13 cellular contexts compared by ENCODE assay signal in genomic region chr1:165773324-165773965, GRCh38. TPM values are rescaled to one million over a fixed set of nuclear protein-coding genes. Genes with fewer than 3 reads are reported as not detected.
A peak's percentile ranks its signal among the peaks of the same experiment; 100 is the strongest.
DNase-seq lines count a peak whose midpoint lies in the region; ATAC-seq and TF ChIP-seq lines count a peak whose summit lies in the region.
"Had no signal": no experiment of that assay in that cellular context is flagged by ENCODE, and none has a peak within 500 bp of the region (broad histone marks: within the 10 kb centered on the region; RNA-seq: fewer than 3 reads in every experiment).

No MANE protein-coding gene starts in this region.

- H3K4me3 ChIP-seq in Panc1 (ENCODE audit: low read depth in 2 of 2, low read length in 2 of 2): no peak overlapping the region
- H3K4me3 ChIP-seq in epithelial cell of esophagus (ENCODE audit: low read length): no peak overlapping the region
- H3K4me3 ChIP-seq in dorsolateral prefrontal cortex: no peak overlapping the region
- no peak overlapping the region for H3K4me3 ChIP-seq in uterus
- H3K4me3 ChIP-seq: cardiac muscle cell, thyroid gland had no signal

- POLR2A ChIA-PET in Panc1 (lab: Charles Lee): no interaction called here

- in situ Hi-C loops in Panc1 (cut with HindIII; ENCODE audit: low pct_unique_long_range_greater_than_20kb, low sequenced_read_pairs): no loop called here

- no peak for TF ChIP-seq POLR2A in uterus (IDR thresholded peaks at IDR 0.05)

- DNase-seq in GM03348 (ENCODE audit: low spot score) (peak; percentile 63), Panc1 (ENCODE audit: low read depth, low spot score) (peak; percentile 90), epithelial cell of esophagus (ENCODE audit: low read depth) (peak; percentile 94), osteocyte (ENCODE audit: extremely low spot score, unreplicated experiment) (no peak), dorsolateral prefrontal cortex (no peak), NCI-H774 (lab: John Stamatoyannopoulos, UW) (no peak), uterus (no peak)
- DNase-seq: activated T-cell treated with anti-CD3 and anti-CD28 coated beads, Interleukin-2, amount 50 U/mL, for 1 hour; DMS 273 treated with DMSO at 0.1 percent for 48 hours; KG1; thyroid gland had no signal

- H3K36me3 ChIP-seq in Panc1 (ENCODE audit: control insufficient read depth, insufficient read depth, low read length): peaks cover 9% of the 10 kb centered on the region
- no peaks in the 10 kb centered on the region for H3K36me3 ChIP-seq in uterus
- H3K36me3 ChIP-seq: cardiac muscle cell had no signal

- H3K9me3 ChIP-seq in Panc1 (ENCODE audit: control insufficient read depth, insufficient read depth, low read depth, low read length) (no peaks in the 10 kb centered on the region), uterus (no peaks in the 10 kb centered on the region)
- H3K9me3 ChIP-seq: thyroid gland had no signal

- intact Hi-C loops in Panc1 (cut with micrococcal nuclease; ENCODE audit: unreplicated experiment): no loop called here
- intact Hi-C loops in dorsolateral prefrontal cortex (cut with DNase I): no loop called here
- intact Hi-C loops in uterus (cut with DNase I; ENCODE audit: low total_unique reads): no loop called here

- peaks cover 34% of the 10 kb centered on the region for H3K4me1 Mint-ChIP-seq in osteocyte (ENCODE audit: unreplicated experiment)

- CTCF ChIA-PET in Panc1 (lab: Charles Lee): no interaction called here

- peaks cover 6% of the 10 kb centered on the region for H3K36me3 Mint-ChIP-seq in osteocyte (ENCODE audit: unreplicated experiment)

- no peaks in the 10 kb centered on the region for H3K27me3 Mint-ChIP-seq in osteocyte (ENCODE audit: unreplicated experiment)

- ATAC-seq in Panc1: peak; percentile 75
- ATAC-seq in GM18519 (IDR thresholded peaks at IDR 0.05; ENCODE audit: low FRiP score, unreplicated experiment): no peak

- peak overlapping the region; percentile 54 for H3K27ac Mint-ChIP-seq in osteocyte (ENCODE audit: unreplicated experiment)

- no peaks in the 10 kb centered on the region for H3K9me3 Mint-ChIP-seq in osteocyte (ENCODE audit: unreplicated experiment)

- H3K4me3 Mint-ChIP-seq in osteocyte (ENCODE audit: unreplicated experiment): no peak overlapping the region

- H3K27ac ChIP-seq in Panc1 (ENCODE audit: low read length): peak overlapping the region; percentile 65
- H3K27ac ChIP-seq in dorsolateral prefrontal cortex: no peak overlapping the region
- H3K27ac ChIP-seq in uterus: no peak overlapping the region
- H3K27ac ChIP-seq: cardiac muscle cell, thyroid gland had no signal

- TF ChIP-seq CTCF in Panc1 (IDR thresholded peaks at IDR 0.05): no peak
- TF ChIP-seq CTCF in epithelial cell of esophagus (IDR thresholded peaks at IDR 0.05; ENCODE audit: insufficient read depth, low read depth, low read length, missing control alignments): no peak
- no peak for TF ChIP-seq CTCF in osteocyte (IDR thresholded peaks at IDR 0.05)
- no peak for TF ChIP-seq CTCF in dorsolateral prefrontal cortex (IDR thresholded peaks at IDR 0.05 in 54 of 56, conservative IDR thresholded peaks at IDR 0.05 in 2 of 56; ENCODE audit: low read depth in 1 of 56, partially characterized antibody in 56 of 56)
- no peak for TF ChIP-seq CTCF in uterus (IDR thresholded peaks at IDR 0.05)

- H3K4me1 ChIP-seq in Panc1 (ENCODE audit: control insufficient read depth, insufficient read depth, low read length) (peaks cover 15% of the 10 kb centered on the region), uterus (no peaks in the 10 kb centered on the region)

- H3K27me3 ChIP-seq in Panc1 (ENCODE audit: control insufficient read depth, insufficient read depth, low read length): no peaks in the 10 kb centered on the region
- H3K27me3 ChIP-seq in dorsolateral prefrontal cortex: no peaks in the 10 kb centered on the region
- no peaks in the 10 kb centered on the region for H3K27me3 ChIP-seq in uterus
- H3K27me3 ChIP-seq: cardiac muscle cell, thyroid gland had no signal

- BruUV-seq in Panc1 (replicated peaks; lab: Mats Ljungman, UMichigan): no TSS peak

RNA-seq across cellular contexts. Expression of gene TMCO1, which starts 4.8 kb away (rescaled TPM):
- total RNA-seq in Panc1 (2021; ENCODE audit: unreplicated experiment) (103 TPM), osteocyte (101 and 103 TPM in 2 replicates), dorsolateral prefrontal cortex (10 to 100 TPM; 37.8 to 74.4 (median 56.4) TPM), uterus (10 to 100 TPM; 36.2 to 87.1 (median 54.8) TPM)
- 75.1 TPM for polyA plus RNA-seq in Panc1 (2012; ENCODE audit: insufficient read length)

RNA-seq across cellular contexts. Expression of gene UCK2, which starts 54.0 kb away (rescaled TPM):
- total RNA-seq in Panc1 (2021; ENCODE audit: unreplicated experiment) (91.2 TPM), osteocyte (49.8 and 50.1 TPM in 2 replicates), dorsolateral prefrontal cortex (10 to 100 TPM; 19.0 to 35.8 (median 26.0) TPM), uterus (10 to 100 TPM in 3 of 4 donors, 1 to 10 TPM in 1; 3.5 to 34.1 (median 25.7) TPM)
- 73.8 TPM for polyA plus RNA-seq in Panc1 (2012; ENCODE audit: insufficient read length)

Comparison
In these comparisons a context has a peak if more than half of its experiments do, and no peak if none do; other contexts are left out.
1. DNase-seq: peak in GM03348 (single experiment), Panc1 (single experiment) and epithelial cell of esophagus (single experiment); none in osteocyte (single experiment), dorsolateral prefrontal cortex (0 of 10), NCI-H774 (single experiment) and uterus (0 of 2).